10 cellular contexts compared by ENCODE assay signal in genomic region chr12:55842681-55843429, GRCh38. TPM values are rescaled to one million over a fixed set of nuclear protein-coding genes. Genes with fewer than 3 reads are reported as not detected.
DNase-seq lines count a peak whose midpoint lies in the region; ATAC-seq and TF ChIP-seq lines count a peak whose summit lies in the region.
"Had no signal": no experiment of that assay in that cellular context is flagged by ENCODE, and none has a peak within 500 bp of the region (broad histone marks: within the 10 kb centered on the region; RNA-seq: fewer than 3 reads in every experiment).

TSS of gene MMP19 (minus strand) at chr12:55842936. CDS start at chr12:55842830, 106 bp downstream.

- no peaks in the 10 kb centered on the region; the same call in 1 of the 2 replicates for H3K27me3 Mint-ChIP-seq in HFFc6 (ENCODE audit: insufficient read depth)
- H3K27me3 Mint-ChIP-seq in naive thymus-derived CD8-positive, alpha-beta T cell: peaks cover 0 to 2% (median 0%) of the 10 kb centered on the region in 5 donors

- H3K4me3 Mint-ChIP-seq in HFFc6: peak within 1 kb of the TSS; percentile 98
- no peak within 1 kb of the TSS for H3K4me3 Mint-ChIP-seq in naive thymus-derived CD8-positive, alpha-beta T cell

- H3K4me3 ChIP-seq in adipocyte (ENCODE audit: low read length) (peak within 1 kb of the TSS; percentile 89), iPS-11a (ENCODE audit: low read depth, low read length) (peak within 1 kb of the TSS; percentile 18), smooth muscle cell (peak within 1 kb of the TSS; percentile 45)

- H3K27me3 ChIP-seq in adipocyte (replicated peaks; ENCODE audit: control insufficient read depth, insufficient read depth, low read length) (no peaks in the 10 kb centered on the region), smooth muscle cell (ENCODE audit: low read depth) (no peaks in the 10 kb centered on the region)

- H3K9me3 ChIP-seq in adipocyte (ENCODE audit: control insufficient read depth, low read length) (no peaks in the 10 kb centered on the region), smooth muscle cell (replicated peaks; ENCODE audit: low read depth) (no peaks in the 10 kb centered on the region)

- no peaks in the 10 kb centered on the region for H4K20me1 ChIP-seq in smooth muscle cell (ENCODE audit: low read depth)

- H3K4me1 Mint-ChIP-seq in HFFc6 (ENCODE audit: low read depth): peaks cover 57% of the 10 kb centered on the region
- peaks cover 1 to 5% (median 4%) of the 10 kb centered on the region in 4 donors for H3K4me1 Mint-ChIP-seq in naive thymus-derived CD8-positive, alpha-beta T cell

- peak within 1 kb of the TSS; percentile 47 for H2AFZ ChIP-seq in smooth muscle cell (ENCODE audit: low read depth)

- POLR2A ChIA-PET in naive thymus-derived CD8-positive, alpha-beta T cell (lab: Charles Lee): no interaction called here

- H3K9ac ChIP-seq in adipocyte (ENCODE audit: low read length): peak within 1 kb of the TSS; percentile 92
- peak within 1 kb of the TSS; percentile 84 for H3K9ac ChIP-seq in smooth muscle cell (ENCODE audit: low read depth)

- ATAC-seq in naive thymus-derived CD8-positive, alpha-beta T cell: no peak
- ATAC-seq in GM19463 (IDR thresholded peaks at IDR 0.05; ENCODE audit: unreplicated experiment): no peak

- peaks cover 66% of the 10 kb centered on the region for H3K4me1 ChIP-seq in adipocyte (ENCODE audit: control insufficient read depth, insufficient read depth, low read length)
- peaks cover 18% of the 10 kb centered on the region for H3K4me1 ChIP-seq in smooth muscle cell (ENCODE audit: low read depth)

- H3K36me3 Mint-ChIP-seq in HFFc6 (ENCODE audit: low read depth): peaks cover 22% of the 10 kb centered on the region; the same call in 1 of the 2 replicates
- H3K36me3 Mint-ChIP-seq in naive thymus-derived CD8-positive, alpha-beta T cell: no peaks in the 10 kb centered on the region

- TF ChIP-seq CTCF in HFFc6 (IDR thresholded peaks at IDR 0.05) (no peak; the same call in 1 of the 2 replicates), smooth muscle cell (IDR thresholded peaks at IDR 0.05; ENCODE audit: borderline replicate concordance, insufficient read depth, poor library complexity, severe bottlenecking) (no peak)

- 41% methylated on average over 10 of the region's 10 CpGs for WGBS in smooth muscle cell (ENCODE audit: low lambda C conversion rate)

- H3K27ac Mint-ChIP-seq in HFFc6: peak within 1 kb of the TSS; percentile 90
- peak within 1 kb of the TSS in 3 of 10 donors; percentile 3 to 40 (median 24) for H3K27ac Mint-ChIP-seq in naive thymus-derived CD8-positive, alpha-beta T cell

- H3K36me3 ChIP-seq in adipocyte (ENCODE audit: control insufficient read depth, insufficient read depth, low read length, severe bottlenecking) (peaks cover 28% of the 10 kb centered on the region), smooth muscle cell (ENCODE audit: low read depth) (no peaks in the 10 kb centered on the region)

- H3K4me2 ChIP-seq in smooth muscle cell: peak within 1 kb of the TSS; percentile 88

- no peaks in the 10 kb centered on the region for H3K9me3 Mint-ChIP-seq in HFFc6
- no peaks in the 10 kb centered on the region for H3K9me3 Mint-ChIP-seq in naive thymus-derived CD8-positive, alpha-beta T cell

- peaks cover 4% of the 10 kb centered on the region for H3F3A ChIP-seq in smooth muscle cell (ENCODE audit: low read depth)

- H3K79me2 ChIP-seq in smooth muscle cell (ENCODE audit: low read depth): peaks cover 8% of the 10 kb centered on the region

- DNase-seq in HFFc6: peak; percentile 54
- DNase-seq in adipocyte (ENCODE audit: low read depth): peak; percentile 90
- no peak for DNase-seq in smooth muscle cell (lab: John Stamatoyannopoulos, UW; ENCODE audit: unreplicated experiment)
- no peak for DNase-seq in naive thymus-derived CD8-positive, alpha-beta T cell
- no peak for DNase-seq in DMS79 treated with DMSO at 0.1 percent for 48 hours (lab: John Stamatoyannopoulos, UW)
- no peak for DNase-seq in DMS53 (lab: John Stamatoyannopoulos, UW)
- DNase-seq: central memory CD4-positive, alpha-beta T cell; NCI-H774 had no signal

- peak within 1 kb of the TSS; percentile 58 for H3K27ac ChIP-seq in smooth muscle cell (ENCODE audit: low read depth)

RNA-seq across cellular contexts. Expression of gene MMP19, which starts in this region (rescaled TPM):
- 10 to 100 TPM; 13.7 to 24.7 (median 21.4) TPM for total RNA-seq in HFFc6 (2021; fragmentation: NEBNext Ultra II Directional; extraction: Animal tissue kit (Norgen Biotek cat#: 25700))
- 14.9 and 17.6 TPM in 2 replicates for total RNA-seq in smooth muscle cell
- polyA plus RNA-seq in smooth muscle cell: 15.6 and 18.2 TPM in 2 replicates
- total RNA-seq in naive thymus-derived CD8-positive, alpha-beta T cell: under 1 TPM in 1 of 2 experiments, not detected in 1; 0.55 TPM
- not detected for polyA plus RNA-seq in naive thymus-derived CD8-positive, alpha-beta T cell

Comparison
In these comparisons a context has a peak if more than half of its experiments do, and no peak if none do; other contexts are left out.
1. RNA of gene MMP19 (total RNA-seq): 13.7 to 24.7 TPM in HFFc6 and 14.9 to 17.6 TPM in smooth muscle cell; 0.55 TPM in naive thymus-derived CD8-positive, alpha-beta T cell; every median in the first group is over 4 times any median in the second.
2. RNA of gene MMP19 (polyA plus RNA-seq): 15.6 to 18.2 TPM in smooth muscle cell; not detected in naive thymus-derived CD8-positive, alpha-beta T cell; every median in the first group is over 10 times any median in the second.
3. DNase-seq: peak in HFFc6 (single experiment) and adipocyte (single experiment); none in smooth muscle cell (single experiment), naive thymus-derived CD8-positive, alpha-beta T cell (0 of 10), DMS79 treated with DMSO at 0.1 percent for 48 hours (single experiment) and DMS53 (single experiment).
4. H3K4me3 ChIP-seq: peak in every context shown above with its lines; median percentile 89 in adipocyte; 45 in smooth muscle cell; 18 in iPS-11a.